Comparison of ENCODE assay signal across 8 cellular contexts in genomic region chr6:155273438-155273837, GRCh38. TPM values are rescaled to one million over a fixed set of nuclear protein-coding genes. Genes with fewer than 3 reads are reported as not detected.
A peak's percentile ranks its signal among the peaks of the same experiment; 100 is the strongest.
DNase-seq lines count a peak whose midpoint lies in the region; ATAC-seq lines count a peak whose summit lies in the region.

No MANE protein-coding gene starts in this region.

- no peaks in the 10 kb centered on the region for H3K27me3 ChIP-seq in SJCRH30

- H3K4me3 ChIP-seq in SJCRH30, result no peak overlapping the region

- peak overlapping the region; percentile 32; the same call in 1 of the 2 replicates for H3K27ac ChIP-seq in SJCRH30

- no peak for ATAC-seq in left lobe of liver

- H3K36me3 ChIP-seq in SJCRH30, result no peaks in the 10 kb centered on the region; the same call in 1 of the 2 replicates

- H3K4me1 ChIP-seq in SJCRH30, result peaks cover 23% of the 10 kb centered on the region

- DNase-seq in GM04503 (ENCODE audit: low read depth) (peak; percentile 42), SJCRH30 (peak; percentile 56 to 69), fibroblast of peridontal ligament (ENCODE audit: extremely low read depth) (peak; percentile 79), pulmonary artery endothelial cell (ENCODE audit: low read depth, low spot score) (peak; percentile 85), NCI-H1930 (lab: John Stamatoyannopoulos, UW) (no peak), NCI-H1694 (lab: John Stamatoyannopoulos, UW) (no peak), HT-29 (ENCODE audit: low spot score) (no peak), left lobe of liver (ENCODE audit: low spot score) (no peak)

- H3K9me3 ChIP-seq in SJCRH30 (replicated peaks), result no peaks in the 10 kb centered on the region

RNA-seq across cellular contexts. Expression of gene CLDN20, which starts 9.6 kb away (rescaled TPM):
- not detected in 2 replicates for total RNA-seq in SJCRH30 (2014; rRNA removed; shearing (Covaris generic))
- total RNA-seq in pulmonary artery endothelial cell (not detected in 2 replicates), left lobe of liver (not detected)
- total RNA-seq in HT-29 (2014; rRNA removed; shearing (Covaris generic)), result not detected in 2 replicates

RNA-seq across cellular contexts. Expression of gene TFB1M, which starts 40.8 kb away (rescaled TPM):
- total RNA-seq in SJCRH30 (2014; rRNA removed; shearing (Covaris generic)), result 9.2 and 13.1 TPM in 2 replicates
- 15.6 and 20.8 TPM in 2 replicates for total RNA-seq in pulmonary artery endothelial cell
- 10.0 and 12.9 TPM in 2 replicates for total RNA-seq in HT-29 (2014; rRNA removed; shearing (Covaris generic))
- total RNA-seq in left lobe of liver, result 22.2 TPM

Comparison
In these comparisons a context has a peak if more than half of its experiments do, and no peak if none do; other contexts are left out.
1. DNase-seq: peak in GM04503 (single experiment), SJCRH30 (2 of 2), fibroblast of peridontal ligament (single experiment) and pulmonary artery endothelial cell (single experiment); none in NCI-H1930 (0 of 2), NCI-H1694 (single experiment), HT-29 (single experiment) and left lobe of liver (single experiment).